ENCODE assay signal across 8 cellular contexts in genomic region chr13:33228645-33229445, GRCh38. TPM values are rescaled to one million over a fixed set of nuclear protein-coding genes. Genes with fewer than 3 reads are reported as not detected.
A peak's percentile ranks its signal among the peaks of the same experiment; 100 is the strongest.
DNase-seq lines count a peak whose midpoint lies in the region; ATAC-seq, FAIRE-seq and TF ChIP-seq lines count a peak whose summit lies in the region.

No MANE protein-coding gene starts in this region.

- H3K9me1 ChIP-seq in keratinocyte (ENCODE audit: control insufficient read depth, extremely low read depth, insufficient read depth, low read length): peaks cover 2% of the 10 kb centered on the region

- H3K4me1 Mint-ChIP-seq in MCF 10A (ENCODE audit: insufficient read depth, unreplicated experiment): peaks cover 49% of the 10 kb centered on the region

- FAIRE-seq in keratinocyte (lab: Jason Lieb, UNC): no peak

- H3K27me3 Mint-ChIP-seq in MCF 10A (ENCODE audit: insufficient read depth, unreplicated experiment): no peaks in the 10 kb centered on the region

- no peaks in the 10 kb centered on the region for H4K20me1 ChIP-seq in keratinocyte (ENCODE audit: control insufficient read depth, extremely low read depth, insufficient read depth, low read length)

- H3K9me3 Mint-ChIP-seq in MCF 10A (ENCODE audit: unreplicated experiment): peaks cover 7% of the 10 kb centered on the region

- H3K79me2 ChIP-seq in keratinocyte (ENCODE audit: control insufficient read depth, insufficient read depth, low read length): peaks cover 37% of the 10 kb centered on the region

- intact Hi-C loops in A673 (cut with micrococcal nuclease; ENCODE audit: unreplicated experiment) (loop anchor here (1.0 to 5.0 kb wide), 3 partner anchors 208 to 313 kb away; no protein-coding TSS in a partner anchor), MCF 10A (cut with micrococcal nuclease) (loop anchor here (1.0 to 10.0 kb wide), 6 partner anchors 56 to 644 kb away; partner anchors contain the start of genes PDS5B and STARD13)

- H3K4me2 ChIP-seq in keratinocyte (ENCODE audit: control insufficient read depth, extremely low read depth, insufficient read depth, low read depth, low read length): no peak overlapping the region

- BruUV-seq in A673 (replicated peaks; lab: Mats Ljungman, UMichigan) (no TSS peak), MCF 10A (replicated peaks; lab: Mats Ljungman, UMichigan) (no TSS peak)

- POLR2A ChIA-PET in A673 (lab: Charles Lee; ENCODE audit: low non-redundant PET) (no interaction called here), MCF 10A (lab: Yijun Ruan, JAX) (interaction anchor here (0.8 to 11.7 kb wide), 9 partner anchors 9 to 494 kb away, joined by 3 to 97 read pairs (median 4); partner anchors contain the start of gene STARD13)

- ATAC-seq in HG02870 (IDR thresholded peaks at IDR 0.05; ENCODE audit: unreplicated experiment) (peak; percentile 70), HG03521 (IDR thresholded peaks at IDR 0.05; ENCODE audit: unreplicated experiment) (no peak)

- H3K9me3 ChIP-seq in A673 (ENCODE audit: low read depth, low read length, poor library complexity, severe bottlenecking): peaks cover 9% of the 10 kb centered on the region
- H3K9me3 ChIP-seq in keratinocyte (ENCODE audit: control insufficient read depth, low read depth, low read length): peaks cover 6% of the 10 kb centered on the region

- no peak overlapping the region for H3K9ac ChIP-seq in keratinocyte (ENCODE audit: control insufficient read depth, extremely low read depth, insufficient read depth, low read length)

- dilution Hi-C loops in keratinocyte (cut with MboI; ENCODE audit: extremely low pct_ligation_motif_present, low sequenced_read_pairs): no loop called here

- H3K36me3 Mint-ChIP-seq in MCF 10A (ENCODE audit: insufficient read depth, unreplicated experiment): peaks cover 42% of the 10 kb centered on the region

- peak overlapping the region; percentile 46 for H3K27ac Mint-ChIP-seq in MCF 10A (ENCODE audit: low read depth, unreplicated experiment)

- no peak overlapping the region for H3K4me3 ChIP-seq in A673 (ENCODE audit: low read depth, low read length, poor library complexity, severe bottlenecking)
- H3K4me3 ChIP-seq in GM06990 (replicated peaks; ENCODE audit: low read depth, low read length): no peak overlapping the region
- no peak overlapping the region for H3K4me3 ChIP-seq in keratinocyte (ENCODE audit: control insufficient read depth in 2 of 3, extremely low read depth in 1 of 3, insufficient read depth in 2 of 3, low read depth in 1 of 3, low read length in 3 of 3)

- H2AFZ ChIP-seq in keratinocyte (ENCODE audit: control insufficient read depth, low read length): no peak overlapping the region

- CTCF ChIA-PET in A673 (lab: Charles Lee) (interaction anchor here (0.6 to 1.0 kb wide), 4 partner anchors 24 to 259 kb away, joined by 3 to 5 read pairs (median 3); no protein-coding TSS in a partner anchor), MCF 10A (lab: Yijun Ruan, JAX) (interaction anchor here (0.6 to 3.6 kb wide), 18 partner anchors 9 to 498 kb away, joined by 3 to 27 read pairs (median 4); no protein-coding TSS in a partner anchor)

- peak overlapping the region; percentile 88 for H3K27ac ChIP-seq in A673 (ENCODE audit: low read depth, low read length, poor library complexity, severe bottlenecking)
- H3K27ac ChIP-seq in keratinocyte (ENCODE audit: control insufficient read depth, insufficient read depth, low read length): peak overlapping the region; percentile 38
- H3K27ac ChIP-seq in substantia nigra (ENCODE audit: low read depth, low read length, poor library complexity, severe bottlenecking): peak overlapping the region; percentile 80

- no peaks in the 10 kb centered on the region for H3K36me3 ChIP-seq in A673 (ENCODE audit: insufficient read depth, low read length, poor library complexity, severe bottlenecking)
- H3K36me3 ChIP-seq in GM06990 (ENCODE audit: control insufficient read depth, insufficient read depth, low read length): no peaks in the 10 kb centered on the region
- peaks cover 2 to 7% of the 10 kb centered on the region in 2 experiments for H3K36me3 ChIP-seq in keratinocyte (ENCODE audit: control insufficient read depth in 2 of 2, extremely low read depth in 1 of 2, insufficient read depth in 2 of 2, low read length in 2 of 2)

- H3K4me1 ChIP-seq in A673 (ENCODE audit: insufficient read depth, low read length, poor library complexity, severe bottlenecking) (peaks cover 52% of the 10 kb centered on the region), keratinocyte (ENCODE audit: control insufficient read depth, extremely low read depth, insufficient read depth, low read length) (peaks cover 38% of the 10 kb centered on the region)

- H3K4me3 Mint-ChIP-seq in MCF 10A (ENCODE audit: unreplicated experiment): peak overlapping the region; percentile 9

- H3K27me3 ChIP-seq in A673 (replicated peaks; ENCODE audit: insufficient read depth, low read depth, low read length, poor library complexity) (no peaks in the 10 kb centered on the region), GM06990 (replicated peaks; ENCODE audit: control insufficient read depth, insufficient read depth, low read length) (no peaks in the 10 kb centered on the region), keratinocyte (ENCODE audit: control insufficient read depth, extremely low read depth, insufficient read depth, low read length) (no peaks in the 10 kb centered on the region)

- peak; percentile 94 for TF ChIP-seq CTCF in A673 (conservative IDR thresholded peaks at IDR 0.05; ENCODE audit: low read depth, low read length)
- peak; percentile 96 for TF ChIP-seq CTCF in GM06990 (IDR thresholded peaks at IDR 0.05; ENCODE audit: insufficient read depth, low read length, poor library complexity, severe bottlenecking)
- TF ChIP-seq CTCF in MCF 10A (IDR thresholded peaks at IDR 0.05; ENCODE audit: unreplicated experiment): peak; percentile 89
- peak; percentile 53 to 83 (median 82) for TF ChIP-seq CTCF in keratinocyte (optimal IDR thresholded peaks at IDR 0.05 in 1 of 3, IDR thresholded peaks at IDR 0.05 in 1 of 3, conservative IDR thresholded peaks at IDR 0.05 in 1 of 3; ENCODE audit: extremely low read depth in 1 of 3, insufficient read depth in 2 of 3, low read length in 3 of 3)

- DNase-seq in A673 (ENCODE audit: low spot score): peak; percentile 73
- DNase-seq in GM06990 (ENCODE audit: extremely low read depth, insufficient read length): no peak
- peak; percentile 38 for DNase-seq in NCI-H526 treated with DMSO at 0.1 percent for 48 hours (lab: John Stamatoyannopoulos, UW)
- DNase-seq in MCF 10A (ENCODE audit: unreplicated experiment): peak; percentile 61
- no peak for DNase-seq in keratinocyte (ENCODE audit: low read depth, low spot score)
- DNase-seq in substantia nigra (lab: John Stamatoyannopoulos, UW): peak in 5 of 49 donors; percentile 41 to 63 (median 57)

RNA-seq across cellular contexts. Expression of gene STARD13, which starts 56.7 kb away (rescaled TPM):
- 45.7 and 48.7 TPM in 2 replicates for total RNA-seq in A673 (2021)
- total RNA-seq in MCF 10A (2022): 26.3 and 31.9 TPM in 2 replicates
- 7.9 to 11.9 TPM (median 8.1 TPM) in 3 replicates for polyA plus RNA-seq in keratinocyte
- polyA plus RNA-seq in keratinocyte (2011; ENCODE audit: low read depth): 6.5 TPM
- 4.4 and 6.3 TPM in 2 replicates for polyA plus RNA-seq in keratinocyte (2011; cell fraction: cytosol; rRNA removed)
- polyA plus RNA-seq in keratinocyte (2011; cell fraction: nucleus; rRNA removed): 20.6 and 22.2 TPM in 2 replicates
- 4.0 and 8.4 TPM in 2 replicates for polyA plus RNA-seq in keratinocyte (2012; ENCODE audit: low replicate concordance)
- 18.5 to 45.9 TPM (median 34.2 TPM) in 3 replicates for polyA minus RNA-seq in keratinocyte
- polyA minus RNA-seq in keratinocyte (2011; cell fraction: cytosol; rRNA and poly(A)+ RNA removed): 5.2 TPM
- polyA minus RNA-seq in keratinocyte (2011; cell fraction: nucleus; rRNA and poly(A)+ RNA removed): 69.0 and 118 TPM in 2 replicates

Comparison
In these comparisons a context has a peak if more than half of its experiments do, and no peak if none do; other contexts are left out.
1. DNase-seq: peak in A673 (single experiment), NCI-H526 treated with DMSO at 0.1 percent for 48 hours (single experiment) and MCF 10A (single experiment); none in GM06990 (single experiment) and keratinocyte (single experiment).
2. H3K27ac ChIP-seq: peak in every context shown above with its lines; median percentile 88 in A673; 80 in substantia nigra; 38 in keratinocyte.
3. Peak in every context shown above with its lines, with median percentiles within 50 percentile points of each other: CTCF ChIP-seq.